ENCODE assay signal across 3 cellular contexts in genomic region chr7:67947191-67947590, GRCh38.
"Had no signal": no experiment of that assay in that cellular context is flagged by ENCODE, and none has a peak within 500 bp of the region (broad histone marks: within the 10 kb centered on the region; RNA-seq: fewer than 3 reads in every experiment).

No MANE protein-coding gene starts in this region.

- ATAC-seq: GM12878 had no signal

- DNase-seq: GDM1, GF-D8 had no signal
